ENCODE assay signal across 15 cellular contexts in genomic region chr20:1622450-1622849, GRCh38. TPM values are rescaled to one million over a fixed set of nuclear protein-coding genes. Genes with fewer than 3 reads are reported as not detected.
DNase-seq lines count a peak whose midpoint lies in the region; ATAC-seq, FAIRE-seq and TF ChIP-seq lines count a peak whose summit lies in the region.
"Had no signal": no experiment of that assay in that cellular context is flagged by ENCODE, and none has a peak within 500 bp of the region (broad histone marks: within the 10 kb centered on the region; RNA-seq: fewer than 3 reads in every experiment).

No MANE protein-coding gene starts in this region.

- TF ChIP-seq CTCF in OCI-LY7 (conservative IDR thresholded peaks at IDR 0.05; ENCODE audit: low read length) (no peak), GM12878 (IDR thresholded peaks at IDR 0.05 in 2 of 3, conservative IDR thresholded peaks at IDR 0.05 in 1 of 3; ENCODE audit: control insufficient read depth in 2 of 3, extremely low read depth in 1 of 3, insufficient read depth in 1 of 3, low read depth in 3 of 3, low read length in 3 of 3) (no peak)

- ATAC-seq in GM12878: peak; percentile 77
- ATAC-seq in GM18867 (IDR thresholded peaks at IDR 0.05; ENCODE audit: unreplicated experiment): no peak

- H3K9me2 ChIP-seq in OCI-LY7 (ENCODE audit: insufficient read depth, low read length): no peaks in the 10 kb centered on the region

- H3K79me2 ChIP-seq in OCI-LY7 (ENCODE audit: insufficient read depth, low read depth, low read length) (no peaks in the 10 kb centered on the region), GM12878 (ENCODE audit: control insufficient read depth, insufficient read depth, low read length) (no peaks in the 10 kb centered on the region; the same call in 1 of the 2 replicates)

- POLR2A ChIA-PET in OCI-LY7 (lab: Charles Lee) (no interaction called here), GM12878 (lab: Charles Lee) (no interaction called here)

- no peak overlapping the region for H3K4me3 Mint-ChIP-seq in activated naive CD4-positive, alpha-beta T cell treated with anti-CD3 and anti-CD28 coated beads, Interleukin-2, amount 10 ng/mL, durations not matched to agents 7 days and 5 days

- RAD21 ChIA-PET in GM12878 (lab: Charles Lee; ENCODE audit: unreplicated experiment): interaction anchor here (1.1 kb wide), 1 partner anchor 114 kb away, joined by 3 read pairs; no protein-coding TSS in a partner anchor

- TF ChIP-seq RAD21 in GM12878 (IDR thresholded peaks at IDR 0.05; ENCODE audit: insufficient read depth, low read depth, low read length): no peak

- H3K27me3 Mint-ChIP-seq in activated naive CD4-positive, alpha-beta T cell treated with anti-CD3 and anti-CD28 coated beads, Interleukin-2, amount 10 ng/mL, durations not matched to agents 7 days and 5 days: no peaks in the 10 kb centered on the region

- H3K36me3 Mint-ChIP-seq in activated naive CD4-positive, alpha-beta T cell treated with anti-CD3 and anti-CD28 coated beads, Interleukin-2, amount 10 ng/mL, durations not matched to agents 7 days and 5 days: peaks cover 55% of the 10 kb centered on the region

- peaks cover 69% of the 10 kb centered on the region for H3K4me1 Mint-ChIP-seq in activated naive CD4-positive, alpha-beta T cell treated with anti-CD3 and anti-CD28 coated beads, Interleukin-2, amount 10 ng/mL, durations not matched to agents 7 days and 5 days

- in situ Hi-C loops in GM12878 (cut with MboI): no loop called here

- intact Hi-C loops in OCI-LY7 (cut with micrococcal nuclease; ENCODE audit: unreplicated experiment): no loop called here
- intact Hi-C loops in GM12878 (cut with micrococcal nuclease; ENCODE audit: unreplicated experiment): loop anchor here (5.0 kb wide), 1 partner anchor 110 kb away; no protein-coding TSS in a partner anchor

- no peaks in the 10 kb centered on the region for H3K27me3 ChIP-seq in GM12878 (replicated peaks in 1 of 2; ENCODE audit: control insufficient read depth in 2 of 2, insufficient read depth in 2 of 2, low read length in 1 of 2)
- H3K27me3 ChIP-seq: ascending aorta had no signal

- H3K27ac ChIP-seq in OCI-LY7 (ENCODE audit: low read depth, low read length, poor library complexity, severe bottlenecking): no peak overlapping the region
- H3K27ac ChIP-seq in GM12878 (ENCODE audit: control insufficient read depth, insufficient read depth): no peak overlapping the region
- H3K27ac ChIP-seq: ascending aorta had no signal

- DNase-seq in activated naive CD4-positive, alpha-beta T cell treated with anti-CD3 and anti-CD28 coated beads, Interleukin-2, amount 10 ng/mL, durations not matched to agents 7 days and 5 days: no peak
- DNase-seq in activated naive CD4-positive, alpha-beta T cell treated with Interleukin-2 at 50 U/mL for 16 hours: no peak
- DNase-seq in OCI-LY7 (ENCODE audit: low spot score) (peak; percentile 20), GM12878 (ENCODE audit: low read depth, low spot score) (no peak), superior temporal gyrus (ENCODE audit: extremely low spot score) (peak; percentile 4), KG1 (lab: John Stamatoyannopoulos, UW) (no peak), nucleus accumbens (lab: John Stamatoyannopoulos, UW) (no peak)
- DNase-seq: NCI-H1092, NCI-H524 treated with DMSO at 0.1 percent for 48 hours, occipital lobe, SW 1271 had no signal

- H3K4me3 ChIP-seq in OCI-LY7 (ENCODE audit: low read depth, low read length, poor library complexity, severe bottlenecking) (no peak overlapping the region), GM12878 (no peak overlapping the region)
- H3K4me3 ChIP-seq: ascending aorta had no signal

- SMC1A ChIA-PET in GM12878 (lab: Charles Lee; ENCODE audit: uncharacterized antibody, unreplicated experiment): interaction anchor here (1.3 to 1.9 kb wide), 3 partner anchors 9 to 113 kb away, joined by 3 to 5 read pairs (median 4); no protein-coding TSS in a partner anchor

- 0% methylated on average over 1 of the region's 1 CpG for WGBS in GM12878 (ENCODE audit: insufficient coverage, insufficient replicate concordance, low lambda C conversion rate, missing lambda C conversion rate)

- TF ChIP-seq EP300 in GM12878 (IDR thresholded peaks at IDR 0.05; ENCODE audit: borderline replicate concordance in 1 of 2, control insufficient read depth in 1 of 2, low read depth in 2 of 2, low read length in 2 of 2): peak in 1 of 2 experiments; percentile 21; a peak in 1 of 4 replicates

- H2AFZ ChIP-seq in OCI-LY7 (ENCODE audit: low read length) (no peak overlapping the region), GM12878 (ENCODE audit: control insufficient read depth, low read depth, low read length) (no peak overlapping the region)

- TF ChIP-seq POLR2A in GM12878 (IDR thresholded peaks at IDR 0.05; ENCODE audit: low read depth, low read length): no peak

- CTCF ChIA-PET in activated naive CD4-positive, alpha-beta T cell treated with anti-CD3 and anti-CD28 coated beads, Interleukin-2, amount 10 ng/mL, durations not matched to agents 7 days and 5 days (lab: Charles Lee): no interaction called here
- CTCF ChIA-PET in OCI-LY7 (lab: Charles Lee; ENCODE audit: unreplicated experiment): no interaction called here
- CTCF ChIA-PET in GM12878 (lab: Yijun Ruan, JAX): no interaction called here

- H3K4me2 ChIP-seq in OCI-LY7 (ENCODE audit: low read length): no peak overlapping the region
- no peak overlapping the region; the same call in 1 of the 2 replicates for H3K4me2 ChIP-seq in GM12878 (ENCODE audit: control insufficient read depth, insufficient read depth)

- H3K4me1 ChIP-seq in OCI-LY7 (ENCODE audit: insufficient read depth, low read length, poor library complexity, severe bottlenecking): no peaks in the 10 kb centered on the region
- peaks cover 33% of the 10 kb centered on the region for H3K4me1 ChIP-seq in GM12878 (ENCODE audit: control insufficient read depth, insufficient read depth, low read length)
- H3K4me1 ChIP-seq: ascending aorta had no signal

- peak overlapping the region; percentile 71 for H3K27ac Mint-ChIP-seq in activated naive CD4-positive, alpha-beta T cell treated with anti-CD3 and anti-CD28 coated beads, Interleukin-2, amount 10 ng/mL, durations not matched to agents 7 days and 5 days

- H3K9ac ChIP-seq in GM12878 (ENCODE audit: control insufficient read depth, insufficient read depth, low read length): no peak overlapping the region

- no peaks in the 10 kb centered on the region for H3K36me3 ChIP-seq in OCI-LY7 (ENCODE audit: insufficient read depth, low read length)
- no peaks in the 10 kb centered on the region for H3K36me3 ChIP-seq in GM12878 (ENCODE audit: control insufficient read depth in 2 of 2, insufficient read depth in 2 of 2, low read length in 1 of 2)
- H3K36me3 ChIP-seq: ascending aorta had no signal

- H4K20me1 ChIP-seq in OCI-LY7 (ENCODE audit: insufficient read depth, low read length) (no peaks in the 10 kb centered on the region), GM12878 (ENCODE audit: control insufficient read depth, insufficient read depth) (no peaks in the 10 kb centered on the region)

- peak; percentile 83 for FAIRE-seq in GM12878 (lab: Jason Lieb, UNC)
- FAIRE-seq: urothelium cell line had no signal

- peaks cover 12% of the 10 kb centered on the region for H3K9me3 Mint-ChIP-seq in activated naive CD4-positive, alpha-beta T cell treated with anti-CD3 and anti-CD28 coated beads, Interleukin-2, amount 10 ng/mL, durations not matched to agents 7 days and 5 days

- H3K9me3 ChIP-seq in OCI-LY7 (ENCODE audit: low read length): no peaks in the 10 kb centered on the region
- peaks cover 5% of the 10 kb centered on the region; the same call in 2 of the 3 replicates for H3K9me3 ChIP-seq in GM12878 (replicated peaks; ENCODE audit: control insufficient read depth, insufficient read depth, low read length)

- BruUV-seq in OCI-LY7 (replicated peaks; lab: Mats Ljungman, UMichigan) (no TSS peak), GM12878 (replicated peaks; lab: Mats Ljungman, UMichigan) (no TSS peak)

RNA-seq across cellular contexts. Expression of gene SIRPB1, which starts 2.6 kb away (rescaled TPM):
- total RNA-seq in OCI-LY7 (2014; rRNA removed; shearing (Covaris generic)): not detected in 2 replicates
- not detected in 2 replicates for total RNA-seq in OCI-LY7 (2022)
- total RNA-seq in GM12878 (2013; cell fraction: nucleolus; rRNA removed): 114 and 121 TPM in 2 replicates
- 10.0 and 10.3 TPM in 2 replicates for total RNA-seq in GM12878 (2014; rRNA removed)
- total RNA-seq in GM12878 (2014; rRNA removed; fragmentation: Illumina TruSeq; extraction: Trizol): 8.2 and 12.0 TPM in 2 replicates
- 18.9 and 20.1 TPM in 2 replicates for total RNA-seq in GM12878 (2021)
- 3.0 TPM for polyA plus RNA-seq in GM12878 (2011; ENCODE audit: low read depth)
- 2.7 and 3.4 TPM in 2 replicates for polyA plus RNA-seq in GM12878 (2011; rRNA removed)
- 4.0 and 4.3 TPM in 2 replicates for polyA plus RNA-seq in GM12878 (2011; cell fraction: cytosol; rRNA removed)
- polyA plus RNA-seq in GM12878 (2011; cell fraction: nucleus; rRNA removed): 8.0 and 8.5 TPM in 2 replicates
- polyA plus RNA-seq in GM12878 (2012): 1.2 and 2.9 TPM in 2 replicates
- 22.3 and 26.0 TPM in 2 replicates for polyA plus RNA-seq in GM12878 (2014; fragmentation: Illumina TruSeq; extraction: Trizol)
- 10 to 100 TPM; 27.9 to 33.8 TPM for polyA plus RNA-seq in GM12878 (2014; fragmentation: Nextera tagmentation; extraction: Ambion mirVana)
- 17.0 and 17.9 TPM in 2 replicates for polyA plus RNA-seq in GM12878 (2014; rRNA removed)
- polyA plus RNA-seq in GM12878 (2016; fragmentation: Nextera tagmentation; extraction: Ambion mirVana): 1 to 10 TPM; 9.2 to 9.7 TPM
- polyA minus RNA-seq in GM12878 (2011; rRNA and poly(A)+ RNA removed): 6.6 and 7.5 TPM in 2 replicates
- polyA minus RNA-seq in GM12878 (2011; cell fraction: cytosol; rRNA and poly(A)+ RNA removed): 2.8 and 3.7 TPM in 2 replicates
- polyA minus RNA-seq in GM12878 (2011; cell fraction: nucleus; rRNA and poly(A)+ RNA removed): 2.2 and 4.6 TPM in 2 replicates
- polyA plus RNA-seq: AG04450 had no signal

RNA-seq across cellular contexts. Expression of gene SIRPG, which starts 35.1 kb away (rescaled TPM):
- not detected in 2 replicates for total RNA-seq in OCI-LY7 (2014; rRNA removed; shearing (Covaris generic))
- total RNA-seq in OCI-LY7 (2022) (not detected in 2 replicates), GM12878 (2014; rRNA removed) (2.6 and 4.3 TPM in 2 replicates), GM12878 (2014; rRNA removed; fragmentation: Illumina TruSeq; extraction: Trizol) (2.7 and 3.1 TPM in 2 replicates), GM12878 (2021) (3.4 and 4.0 TPM in 2 replicates)
- total RNA-seq in GM12878 (2013; cell fraction: nucleolus; rRNA removed): 16.1 and 19.4 TPM in 2 replicates
- 3.2 TPM for polyA plus RNA-seq in GM12878 (2011; ENCODE audit: low read depth)
- polyA plus RNA-seq in GM12878 (2011; rRNA removed) (0.95 and 1.1 TPM in 2 replicates), GM12878 (2014; fragmentation: Illumina TruSeq; extraction: Trizol) (7.6 and 8.3 TPM in 2 replicates), GM12878 (2014; fragmentation: Nextera tagmentation; extraction: Ambion mirVana) (10 to 100 TPM; 10.0 to 13.0 TPM), GM12878 (2014; rRNA removed) (6.5 and 6.9 TPM in 2 replicates), GM12878 (2016; fragmentation: Nextera tagmentation; extraction: Ambion mirVana) (1 to 10 TPM; 2.9 to 4.0 TPM)
- 1.4 and 1.7 TPM in 2 replicates for polyA plus RNA-seq in GM12878 (2011; cell fraction: cytosol; rRNA removed)
- 0.79 and 0.86 TPM in 2 replicates for polyA plus RNA-seq in GM12878 (2011; cell fraction: nucleus; rRNA removed)
- 0.20 and 1.1 TPM in 2 replicates for polyA plus RNA-seq in GM12878 (2012)
- polyA minus RNA-seq in GM12878 (2011; rRNA and poly(A)+ RNA removed): 0.51 and 0.62 TPM in 2 replicates
- not detected in 2 replicates for polyA minus RNA-seq in GM12878 (2011; cell fraction: cytosol; rRNA and poly(A)+ RNA removed)
- polyA minus RNA-seq in GM12878 (2011; cell fraction: nucleus; rRNA and poly(A)+ RNA removed): not detected in 2 replicates
- total RNA-seq: ascending aorta, occipital lobe had no signal
- polyA plus RNA-seq: AG04450 had no signal

Comparison
In these comparisons a context has a peak if more than half of its experiments do, and no peak if none do; other contexts are left out.
1. DNase-seq: peak in OCI-LY7 (single experiment) and superior temporal gyrus (single experiment); none in activated naive CD4-positive, alpha-beta T cell treated with anti-CD3 and anti-CD28 coated beads, Interleukin-2, amount 10 ng/mL, durations not matched to agents 7 days and 5 days (single experiment), activated naive CD4-positive, alpha-beta T cell treated with Interleukin-2 at 50 U/mL for 16 hours (single experiment), GM12878 (single experiment), KG1 (single experiment) and nucleus accumbens (0 of 56).
2. RNA of gene SIRPB1, which starts 2.6 kb away (total RNA-seq): 8.2 to 121 TPM in GM12878; not detected in OCI-LY7; every median in the first group is over 4 times any median in the second.